In genomic region chr6:160127270-160128124, GRCh38 we compare ENCODE assay signal across 26 cellular contexts. TPM values are rescaled to one million over a fixed set of nuclear protein-coding genes. Genes with fewer than 3 reads are reported as not detected.
"Had no signal": no experiment of that assay in that cellular context is flagged by ENCODE, and none has a peak within 500 bp of the region (broad histone marks: within the 10 kb centered on the region; RNA-seq: fewer than 3 reads in every experiment).

No MANE protein-coding gene starts in this region.

- H3K4me3 Mint-ChIP-seq: activated CD4-positive, alpha-beta memory T cell treated with anti-CD3 and anti-CD28 coated beads, Interleukin-2, amount 10 ng/mL, durations not matched to agents 7 days and 5 days; activated CD4-positive, alpha-beta T cell treated with anti-CD3 and anti-CD28 coated beads, Interleukin-2, amount 10 ng/mL, durations not matched to agents 7 days and 5 days; activated naive CD8-positive, alpha-beta T cell; mesothelial cell of epicardium; WTC11 had no signal

- H3K27ac ChIP-seq: gastrocnemius medialis, hepatocyte, parathyroid adenoma, psoas muscle, upper lobe of left lung had no signal

- DNase-seq: activated CD4-positive, alpha-beta memory T cell treated with anti-CD3 and anti-CD28 coated beads, Interleukin-2, amount 10 ng/mL, durations not matched to agents 7 days and 5 days; activated CD4-positive, alpha-beta T cell treated with anti-CD3 and anti-CD28 coated beads for 1 hour; activated CD4-positive, alpha-beta T cell treated with anti-CD3 and anti-CD28 coated beads, Interleukin-2, amount 10 ng/mL, durations not matched to agents 7 days and 5 days; activated T-cell treated with anti-CD3 and anti-CD28 coated beads, Interleukin-2, amount 50 U/mL, for 1 hour; anterior cingulate cortex; effector CD8-positive, alpha-beta T cell; erythroblast; gastrocnemius medialis; glutamatergic neuron; islet precursor cell; left ventricle myocardium superior; mammary epithelial cell; naive B cell; nucleus accumbens; psoas muscle; stimulated activated CD4-positive, alpha-beta T cell treated with anti-CD3 and anti-CD28 coated beads, Interleukin-15, amount 100 ng/mL, for 24 hours; stimulated activated naive CD4-positive, alpha-beta T cell; T-helper 2 cell; upper lobe of left lung had no signal

- H3K36me3 Mint-ChIP-seq: naive B cell, WTC11 had no signal

- H3K4me3 ChIP-seq: gastrocnemius medialis, hepatocyte, psoas muscle, smooth muscle cell, upper lobe of left lung had no signal

- H3K4me1 Mint-ChIP-seq: activated CD4-positive, alpha-beta T cell treated with anti-CD3 and anti-CD28 coated beads, Interleukin-2, amount 10 ng/mL, durations not matched to agents 7 days and 5 days; mesothelial cell of epicardium had no signal

- H3K27ac Mint-ChIP-seq: activated CD4-positive, alpha-beta memory T cell treated with anti-CD3 and anti-CD28 coated beads, Interleukin-2, amount 10 ng/mL, durations not matched to agents 7 days and 5 days; activated CD4-positive, alpha-beta T cell treated with anti-CD3 and anti-CD28 coated beads, Interleukin-2, amount 10 ng/mL, durations not matched to agents 7 days and 5 days; activated naive CD8-positive, alpha-beta T cell; mesothelial cell of epicardium; naive B cell; WTC11 had no signal

- H3K4me1 ChIP-seq: gastrocnemius medialis, parathyroid adenoma, psoas muscle, upper lobe of left lung had no signal

- H3K9me3 Mint-ChIP-seq: activated CD4-positive, alpha-beta memory T cell treated with anti-CD3 and anti-CD28 coated beads, Interleukin-2, amount 10 ng/mL, durations not matched to agents 7 days and 5 days; activated CD4-positive, alpha-beta T cell treated with anti-CD3 and anti-CD28 coated beads, Interleukin-2, amount 10 ng/mL, durations not matched to agents 7 days and 5 days; naive B cell had no signal

- H3K27me3 ChIP-seq: gastrocnemius medialis, hepatocyte, upper lobe of left lung had no signal

- H3K36me3 ChIP-seq: gastrocnemius medialis, upper lobe of left lung had no signal

- H3K27me3 Mint-ChIP-seq: activated CD4-positive, alpha-beta memory T cell treated with anti-CD3 and anti-CD28 coated beads, Interleukin-2, amount 10 ng/mL, durations not matched to agents 7 days and 5 days; activated CD4-positive, alpha-beta T cell treated with anti-CD3 and anti-CD28 coated beads, Interleukin-2, amount 10 ng/mL, durations not matched to agents 7 days and 5 days; activated naive CD8-positive, alpha-beta T cell; naive B cell had no signal

- H3K9me3 ChIP-seq: gastrocnemius medialis, psoas muscle, upper lobe of left lung had no signal

- ATAC-seq: gastrocnemius medialis, left ventricle myocardium superior, psoas muscle, WTC11 had no signal

RNA-seq across cellular contexts. Expression of gene SLC22A1, which starts 5.9 kb away (rescaled TPM):
- total RNA-seq: dermis microvascular lymphatic vessel endothelial cell had no signal
